Comparison of ENCODE assay signal across 7 cellular contexts in the genomic region with DNA sequence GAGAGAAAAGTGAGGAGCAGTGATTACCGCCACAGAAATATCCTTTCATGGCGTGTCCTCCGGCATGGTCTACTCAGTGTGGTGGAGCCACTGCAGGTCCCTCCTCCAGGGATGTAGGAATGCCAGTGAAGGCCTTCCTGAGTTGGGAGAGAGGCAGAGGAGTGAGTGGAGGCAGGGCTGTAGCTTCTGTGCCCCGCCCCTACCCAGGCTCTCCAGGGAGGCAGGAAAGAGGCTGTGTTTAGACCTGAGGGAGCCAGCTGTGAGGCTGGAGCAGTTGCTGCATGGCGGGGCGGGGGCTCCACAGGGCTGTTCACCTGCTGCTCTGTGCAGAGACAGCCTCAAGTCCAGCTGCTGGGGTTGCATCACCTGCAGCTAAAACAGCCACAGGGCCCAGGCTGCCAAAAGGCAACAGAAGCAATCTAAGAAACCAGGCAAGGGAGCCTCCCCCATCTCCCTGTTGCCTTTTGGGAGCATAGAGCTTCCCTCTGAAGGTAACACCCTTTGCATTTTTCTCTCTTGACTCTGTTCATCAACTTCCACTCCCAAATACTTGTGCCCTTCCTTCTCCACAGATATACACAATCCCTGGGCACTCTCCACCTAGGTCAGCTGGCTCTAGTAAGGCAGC. TPM values are rescaled to one million over a fixed set of nuclear protein-coding genes. Genes with fewer than 3 reads are reported as not detected.
DNase-seq lines count a peak whose midpoint lies in the region; ATAC-seq and TF ChIP-seq lines count a peak whose summit lies in the region.
"Had no signal": no experiment of that assay in that cellular context is flagged by ENCODE, and none has a peak within 500 bp of the region (broad histone marks: within the 10 kb centered on the region; RNA-seq: fewer than 3 reads in every experiment).

No MANE protein-coding gene starts in this region.

- TF ChIP-seq CTCF in C4-2B (conservative IDR thresholded peaks at IDR 0.05) (no peak), hepatocyte (IDR thresholded peaks at IDR 0.05; ENCODE audit: poor library complexity) (no peak), psoas muscle (IDR thresholded peaks at IDR 0.05) (no peak)

- H3K9me2 ChIP-seq in hepatocyte (replicated peaks; ENCODE audit: insufficient read depth) = no peaks in the 10 kb centered on the region

- H3K4me3 ChIP-seq in hepatocyte (no peak overlapping the region), psoas muscle (no peak overlapping the region)

- CTCF ChIA-PET in T-cell (lab: Charles Lee) = interaction anchor here in 1 of 2 donors (0.6 to 0.7 kb wide), 2 partner anchors 352 to 516 kb away, joined by 3 to 4 read pairs; partner anchors contain the start of gene ENSA

- H4K20me1 ChIP-seq in hepatocyte (ENCODE audit: insufficient read depth, poor library complexity, severe bottlenecking) = no peaks in the 10 kb centered on the region

- WGBS in hepatocyte (ENCODE audit: low lambda C conversion rate, missing lambda C conversion rate) = 39% methylated on average over 6 of the region's 6 CpGs
- WGBS in psoas muscle, 3 donors = 78 to 93% (median 87%) methylated on average over 6 of the region's 6 CpGs

- H2AFZ ChIP-seq in hepatocyte = peak overlapping the region; percentile 33

- H3K9me3 ChIP-seq in hepatocyte (ENCODE audit: low read depth) (no peaks in the 10 kb centered on the region), psoas muscle (no peaks in the 10 kb centered on the region)

- H3K27me3 Mint-ChIP-seq in T-cell = no peaks in the 10 kb centered on the region
- H3K27me3 Mint-ChIP-seq: stimulated activated naive CD8-positive, alpha-beta T cell treated with anti-CD3 and anti-CD28 coated beads, Interleukin-15, Interleukin-2, amounts not matched to agents 100 ng/mL and 50 ng/mL, for 24 hours had no signal

- H3K4me1 Mint-ChIP-seq in T-cell = peaks cover 28 to 42% (median 30%) of the 10 kb centered on the region in 3 donors

- no peaks in the 10 kb centered on the region for H3K9me3 Mint-ChIP-seq in T-cell
- H3K9me3 Mint-ChIP-seq: stimulated activated naive CD8-positive, alpha-beta T cell treated with anti-CD3 and anti-CD28 coated beads, Interleukin-15, Interleukin-2, amounts not matched to agents 100 ng/mL and 50 ng/mL, for 24 hours had no signal

- no peak overlapping the region for H3K4me3 Mint-ChIP-seq in T-cell
- H3K4me3 Mint-ChIP-seq: stimulated activated naive CD8-positive, alpha-beta T cell treated with anti-CD3 and anti-CD28 coated beads, Interleukin-15, Interleukin-2, amounts not matched to agents 100 ng/mL and 50 ng/mL, for 24 hours had no signal

- POLR2A ChIA-PET in T-cell (lab: Charles Lee) = interaction anchor here (0.6 to 0.7 kb wide), 3 partner anchors 16 to 126 kb away, joined by 3 to 6 read pairs (median 4); no protein-coding TSS in a partner anchor

- H3K4me1 ChIP-seq in hepatocyte (ENCODE audit: insufficient read depth) = peaks cover 51% of the 10 kb centered on the region
- peaks cover 8% of the 10 kb centered on the region for H3K4me1 ChIP-seq in psoas muscle

- intact Hi-C loops in posterior vena cava (cut with DNase I) = no loop called here
- intact Hi-C loops in psoas muscle (cut with DNase I) = no loop called here

- H3K36me3 ChIP-seq in hepatocyte (replicated peaks; ENCODE audit: insufficient read depth, low read depth) = no peaks in the 10 kb centered on the region
- H3K36me3 ChIP-seq in psoas muscle (ENCODE audit: insufficient read depth in 1 of 2, low read depth in 1 of 2) = no peaks in the 10 kb centered on the region

- H3K27ac Mint-ChIP-seq in T-cell = no peak overlapping the region
- H3K27ac Mint-ChIP-seq: stimulated activated naive CD8-positive, alpha-beta T cell treated with anti-CD3 and anti-CD28 coated beads, Interleukin-15, Interleukin-2, amounts not matched to agents 100 ng/mL and 50 ng/mL, for 24 hours had no signal

- H3K79me2 ChIP-seq in hepatocyte = no peaks in the 10 kb centered on the region

- no peaks in the 10 kb centered on the region for H3K36me3 Mint-ChIP-seq in T-cell

- H3K27me3 ChIP-seq in hepatocyte (no peaks in the 10 kb centered on the region), psoas muscle (ENCODE audit: insufficient read depth in 3 of 3, low read length in 2 of 3) (no peaks in the 10 kb centered on the region)

- H3K4me2 ChIP-seq in hepatocyte = peak overlapping the region; percentile 54

- DNase-seq in NCI-H146 treated with DMSO at 0.1 percent for 48 hours (lab: John Stamatoyannopoulos, UW; ENCODE audit: unreplicated experiment) = peak; percentile 89
- DNase-seq in hepatocyte (ENCODE audit: low spot score) = peak; percentile 65
- DNase-seq in posterior vena cava (ENCODE audit: low spot score) = no peak
- no peak for DNase-seq in psoas muscle
- DNase-seq in T-cell = no peak

- peak overlapping the region; percentile 44 for H3K27ac ChIP-seq in C4-2B
- H3K27ac ChIP-seq in hepatocyte = peak overlapping the region; percentile 76
- H3K27ac ChIP-seq in psoas muscle = no peak overlapping the region

- ATAC-seq in psoas muscle (no peak), T-cell (replicated peaks in 1 of 4) (no peak)

RNA-seq across cellular contexts. Expression of gene ANXA9, which starts 0.8 kb away (rescaled TPM):
- total RNA-seq in hepatocyte (7.5 and 7.9 TPM in 2 replicates), posterior vena cava (under 1 TPM in 1 of 2 donors, not detected in 1; 0.19 TPM), psoas muscle (not detected), T-cell (under 1 TPM in 2 of 5 donors, not detected in 3; 0.15 to 0.16 TPM)
- polyA plus RNA-seq in hepatocyte (8.8 and 9.0 TPM in 2 replicates), psoas muscle (under 1 TPM; 0.07 to 0.10 (median 0.07) TPM)

RNA-seq across cellular contexts. Expression of gene CERS2, which starts 6.7 kb away (rescaled TPM):
- total RNA-seq in hepatocyte (267 and 268 TPM in 2 replicates), posterior vena cava (100 to 1,000 TPM; 112 to 133 TPM), psoas muscle (10 to 100 TPM; 42.1 to 61.0 (median 51.1) TPM), T-cell (100 to 1,000 TPM in 4 of 5 donors, 10 to 100 TPM in 1; 74.3 to 153 (median 135) TPM)
- polyA plus RNA-seq in hepatocyte (210 and 277 TPM in 2 replicates), psoas muscle (10 to 100 TPM; 29.8 to 59.6 (median 30.5) TPM)

RNA-seq across cellular contexts. Expression of gene MINDY1, which starts 25.4 kb away (rescaled TPM):
- total RNA-seq in hepatocyte = 15.9 and 18.5 TPM in 2 replicates
- polyA plus RNA-seq in hepatocyte = 5.8 and 7.6 TPM in 2 replicates
- total RNA-seq in posterior vena cava = 10 to 100 TPM; 17.3 to 17.8 TPM
- total RNA-seq in psoas muscle = 10 to 100 TPM; 13.9 to 26.0 (median 18.5) TPM
- 10 to 100 TPM in 1 of 3 donors, 1 to 10 TPM in 2; 4.4 to 16.2 (median 9.7) TPM for polyA plus RNA-seq in psoas muscle
- total RNA-seq in T-cell = 10 to 100 TPM; 15.3 to 26.8 (median 19.0) TPM

RNA-seq across cellular contexts. Expression of gene PRUNE1, which starts 27.0 kb away (rescaled TPM):
- total RNA-seq in hepatocyte = 20.3 and 26.5 TPM in 2 replicates
- polyA plus RNA-seq in hepatocyte = 15.1 and 21.6 TPM in 2 replicates
- total RNA-seq in posterior vena cava = 10 to 100 TPM; 15.5 to 17.4 TPM
- 10 to 100 TPM; 17.5 to 30.2 (median 24.6) TPM for total RNA-seq in psoas muscle
- 10 to 100 TPM; 12.4 to 33.8 (median 15.1) TPM for polyA plus RNA-seq in psoas muscle
- total RNA-seq in T-cell = 10 to 100 TPM; 15.3 to 31.3 (median 24.9) TPM

RNA-seq across cellular contexts. Expression of gene BNIPL, which starts 55.1 kb away (rescaled TPM):
- total RNA-seq in hepatocyte (2.7 and 3.8 TPM in 2 replicates), posterior vena cava (under 1 TPM; 0.33 to 0.93 TPM), psoas muscle (under 1 TPM; 0.06 to 0.96 (median 0.43) TPM), T-cell (1 to 10 TPM in 3 of 5 donors, under 1 TPM in 2; 0.54 to 2.6 (median 2.2) TPM)
- polyA plus RNA-seq in hepatocyte (1.1 and 3.0 TPM in 2 replicates), psoas muscle (under 1 TPM; 0.04 to 0.10 (median 0.05) TPM)

Comparison
In these comparisons a context has a peak if more than half of its experiments do, and no peak if none do; other contexts are left out.
1. DNase-seq: peak in NCI-H146 treated with DMSO at 0.1 percent for 48 hours (single experiment) and hepatocyte (single experiment); none in posterior vena cava (single experiment), psoas muscle (0 of 2) and T-cell (0 of 34).